Comparison of ENCODE assay signal across 10 cellular contexts in the genomic region with DNA sequence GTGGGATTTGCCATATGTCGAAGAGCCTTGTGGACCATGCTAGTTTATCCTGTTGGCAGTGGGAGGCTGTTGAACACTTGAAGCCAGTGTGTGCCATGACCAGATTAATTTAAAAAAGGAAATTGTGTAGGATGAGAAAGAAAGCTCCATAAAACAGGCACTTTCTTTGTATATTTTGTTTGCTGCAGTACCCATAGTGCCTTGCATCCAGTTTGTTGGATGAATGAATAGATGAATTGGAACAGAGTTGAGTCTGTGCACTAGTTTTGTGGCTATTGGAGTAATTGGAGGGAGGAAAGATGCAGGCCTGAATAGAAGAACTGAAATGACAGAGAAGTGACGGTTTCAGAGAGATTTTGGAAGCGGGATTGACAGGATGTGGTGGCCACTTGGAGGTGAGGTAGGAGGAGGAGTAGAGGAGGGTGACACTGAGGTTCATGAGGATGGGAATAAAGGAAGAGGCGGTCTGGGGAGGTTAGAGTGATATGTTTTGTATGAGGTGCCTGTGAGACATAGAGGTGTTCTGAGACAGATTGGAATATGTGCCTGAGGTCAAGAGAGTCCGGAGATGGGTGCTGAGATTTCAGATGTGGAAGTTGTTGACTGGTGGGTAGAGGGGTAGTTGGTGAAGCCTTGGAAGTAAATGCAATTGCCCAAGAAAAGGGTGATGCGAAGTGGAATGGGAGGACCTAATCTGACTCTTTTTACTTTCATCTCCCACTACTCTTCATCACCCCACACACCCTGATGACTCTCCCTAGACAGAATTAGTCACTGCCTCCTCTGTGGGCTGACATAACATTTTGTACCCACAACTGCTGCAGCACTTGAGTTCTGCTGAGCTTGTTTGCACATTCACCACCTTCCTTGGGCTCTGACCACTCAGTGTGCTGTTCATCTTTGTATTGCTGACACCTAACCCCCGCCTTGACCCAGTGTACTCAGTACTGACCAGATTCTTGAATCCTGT. TPM values are rescaled to one million over a fixed set of nuclear protein-coding genes. Genes with fewer than 3 reads are reported as not detected.
A peak's percentile ranks its signal among the peaks of the same experiment; 100 is the strongest.
DNase-seq lines count a peak whose midpoint lies in the region; ATAC-seq and TF ChIP-seq lines count a peak whose summit lies in the region.
"Had no signal": no experiment of that assay in that cellular context is flagged by ENCODE, and none has a peak within 500 bp of the region (broad histone marks: within the 10 kb centered on the region; RNA-seq: fewer than 3 reads in every experiment).

No MANE protein-coding gene starts in this region.

- CTCF ChIA-PET in IMR-90 (lab: Yijun Ruan, JAX): no interaction called here

- no peak overlapping the region; the same call in 1 of the 2 replicates for H3K4me2 ChIP-seq in IMR-90 (ENCODE audit: low read depth, low read length)

- no peak overlapping the region for H3K4ac ChIP-seq in IMR-90 (ENCODE audit: low read depth, low read length)

- 0 out of 2 replicates have a peak overlapping the region, but pooled peaks have one; percentile 20 for H2AK5ac ChIP-seq in IMR-90 (ENCODE audit: low read depth, low read length)

- H2AK9ac ChIP-seq in IMR-90 (replicated peaks; ENCODE audit: low read depth, low read length, poor library complexity): no peak overlapping the region

- H4K91ac ChIP-seq in IMR-90 (ENCODE audit: insufficient read depth, low read depth, low read length): no peak overlapping the region

- H3K18ac ChIP-seq in IMR-90 (ENCODE audit: low read depth, low read length): no peak overlapping the region

- no TSS peak for BruUV-seq in IMR-90 (replicated peaks; lab: Mats Ljungman, UMichigan)

- H3K14ac ChIP-seq in IMR-90 (replicated peaks; ENCODE audit: low read depth, low read length): no peak overlapping the region

- no peak overlapping the region for H3K56ac ChIP-seq in IMR-90 (ENCODE audit: extremely low read depth, insufficient read depth, low read length)

- H4K20me1 ChIP-seq in IMR-90 (ENCODE audit: insufficient read depth, low read length): peaks cover 72% of the 10 kb centered on the region

- dilution Hi-C loops in IMR-90 (cut with HindIII; ENCODE audit: low sequenced_read_pairs, unreplicated experiment): no loop called here

- H3K27me3 ChIP-seq in IMR-90 (ENCODE audit: control insufficient read depth, insufficient read depth, low read length) (no peaks in the 10 kb centered on the region), foreskin keratinocyte (no peaks in the 10 kb centered on the region), thyroid gland (no peaks in the 10 kb centered on the region)

- no peak overlapping the region for H2BK5ac ChIP-seq in IMR-90 (ENCODE audit: low read depth, low read length, poor library complexity, severe bottlenecking)

- intact Hi-C loops in IMR-90 (cut with micrococcal nuclease) (no loop called here), thyroid gland (cut with DNase I) (no loop called here)

- TF ChIP-seq CTCF in IMR-90 (conservative IDR thresholded peaks at IDR 0.05; ENCODE audit: low read depth, low read length): no peak
- no peak for TF ChIP-seq CTCF in foreskin keratinocyte (conservative IDR thresholded peaks at IDR 0.05)
- no peak for TF ChIP-seq CTCF in thyroid gland (IDR thresholded peaks at IDR 0.05)
- TF ChIP-seq CTCF in GM20000 (IDR thresholded peaks at IDR 0.05; ENCODE audit: extremely low read depth, missing control alignments): no peak

- H3K4me1 ChIP-seq in IMR-90 (ENCODE audit: control insufficient read depth, insufficient read depth, low read length) (peaks cover 11% of the 10 kb centered on the region), foreskin keratinocyte (peaks cover 33% of the 10 kb centered on the region), thyroid gland (peaks cover 10 to 17% of the 10 kb centered on the region in 2 donors)

- peaks cover 43 to 89% of the 10 kb centered on the region in 2 experiments for H3K79me1 ChIP-seq in IMR-90 (ENCODE audit: low read depth in 1 of 2, low read length in 2 of 2)

- ATAC-seq in IMR-90 (ENCODE audit: low read depth): peak; percentile 72
- ATAC-seq in foreskin keratinocyte: peak; percentile 83
- no peak for ATAC-seq in GM21447 (IDR thresholded peaks at IDR 0.05; ENCODE audit: unreplicated experiment)
- ATAC-seq: left ventricle myocardium superior had no signal

- peaks cover 4% of the 10 kb centered on the region for H3K36me3 ChIP-seq in IMR-90 (ENCODE audit: control insufficient read depth, insufficient read depth, low read length)
- H3K36me3 ChIP-seq in thyroid gland: peaks cover 0 to 7% of the 10 kb centered on the region in 2 donors

- no peak overlapping the region for H4K8ac ChIP-seq in IMR-90 (ENCODE audit: low read depth in 2 of 2, low read length in 2 of 2)

- DNase-seq in IMR-90: peak; percentile 69
- DNase-seq in activated CD8-positive, alpha-beta memory T cell treated with anti-CD3 and anti-CD28 coated beads for 4 hours (ENCODE audit: low read depth in 2 of 2): peak; percentile 20 to 35
- peak; percentile 32 to 65 for DNase-seq in foreskin keratinocyte
- peak in 2 of 3 experiments; percentile 20 to 27 for DNase-seq in stimulated activated CD4-positive, alpha-beta T cell treated with anti-CD3 and anti-CD28 coated beads, TNF-alpha, amount 100 ng/mL, for 4 hours (ENCODE audit: low read depth in 3 of 3)
- DNase-seq in thyroid gland: no peak
- no peak for DNase-seq in GM20000 (ENCODE audit: low spot score)
- no peak for DNase-seq in SK-N-DZ (ENCODE audit: low spot score)
- DNase-seq: left ventricle myocardium superior had no signal

- H3K4me3 ChIP-seq in IMR-90 (ENCODE audit: insufficient read depth, low read depth, low read length) (no peak overlapping the region), thyroid gland (replicated peaks in 1 of 3) (no peak overlapping the region)

- no peaks in the 10 kb centered on the region for H3K9me3 ChIP-seq in IMR-90 (ENCODE audit: control insufficient read depth, insufficient read depth, low read length)
- no peaks in the 10 kb centered on the region for H3K9me3 ChIP-seq in thyroid gland

- no peak overlapping the region for H2BK15ac ChIP-seq in IMR-90 (ENCODE audit: low read depth, low read length)

- WGBS in IMR-90 (ENCODE audit: extremely low coverage in 2 of 2, insufficient read length in 1 of 2), 2 experiments: 100% methylated on average over 4 of the region's 7 CpGs; no CpG with 5 or more reads in 1 of the 2 experiments
- WGBS in thyroid gland, 2 donors: 91 to 94% methylated on average over 7 of the region's 7 CpGs

- TF ChIP-seq POLR2A in IMR-90 (IDR thresholded peaks at IDR 0.05; ENCODE audit: low read depth, low read length) (no peak), thyroid gland (IDR thresholded peaks at IDR 0.05) (no peak)

- no peak overlapping the region for H3K27ac ChIP-seq in IMR-90 (ENCODE audit: insufficient read depth, low read length)
- peak overlapping the region; percentile 85 for H3K27ac ChIP-seq in foreskin keratinocyte
- H3K27ac ChIP-seq in thyroid gland: no peak overlapping the region

- no peak overlapping the region for H2BK120ac ChIP-seq in IMR-90 (ENCODE audit: low read depth, low read length)

- TF ChIP-seq RAD21 in IMR-90 (IDR thresholded peaks at IDR 0.05; ENCODE audit: low read length): no peak

- H3K9ac ChIP-seq in IMR-90 (ENCODE audit: low read depth, low read length): no peak overlapping the region

- H3K23ac ChIP-seq in IMR-90 (ENCODE audit: low read depth, low read length): no peak overlapping the region

- no peak overlapping the region for H2BK20ac ChIP-seq in IMR-90 (ENCODE audit: low read depth, low read length)

- in situ Hi-C loops in IMR-90 (cut with MboI; ENCODE audit: low sequenced_read_pairs): no loop called here

- peaks cover 11% of the 10 kb centered on the region for H3K9me1 ChIP-seq in IMR-90 (ENCODE audit: insufficient read depth, low read length)

- H4K5ac ChIP-seq in IMR-90 (ENCODE audit: low read depth, low read length): no peak overlapping the region

- no peak overlapping the region for H2AFZ ChIP-seq in IMR-90 (replicated peaks; ENCODE audit: low read length, poor library complexity)

- POLR2A ChIA-PET in IMR-90 (lab: Charles Lee; ENCODE audit: unreplicated experiment): no interaction called here

TF ChIP-seq in IMR-90, 13 proteins besides CTCF, POLR2A, EP300 and RAD21 (continues in another document):
- no peak for TF ChIP-seq ELK1 (IDR thresholded peaks at IDR 0.05; ENCODE audit: borderline replicate concordance, low read depth, low read length)

RNA-seq across cellular contexts. Expression of gene DGUOK, which starts 5.1 kb away (rescaled TPM):
- total RNA-seq in IMR-90 (2012; rRNA removed) (57.2 and 66.3 TPM in 2 replicates), foreskin keratinocyte (87.6 and 89.1 TPM in 2 replicates), thyroid gland (10 to 100 TPM; 41.8 to 65.8 (median 46.9) TPM)
- polyA plus RNA-seq in IMR-90 (2012; rRNA removed) (111 and 116 TPM in 2 replicates), foreskin keratinocyte (141 and 144 TPM in 2 replicates)
- 95.7 and 122 TPM in 2 replicates for polyA plus RNA-seq in IMR-90 (2012; cell fraction: cytosol; rRNA removed)
- polyA plus RNA-seq in IMR-90 (2012; cell fraction: nucleus; rRNA removed; ENCODE audit: low replicate concordance): 37.3 and 50.6 TPM in 2 replicates
- 145 and 154 TPM in 2 replicates for polyA plus RNA-seq in SK-N-DZ (2014; cell fraction: cytosol; rRNA removed)
- polyA plus RNA-seq in SK-N-DZ (2014; cell fraction: nucleus; rRNA removed): 97.8 and 110 TPM in 2 replicates

RNA-seq across cellular contexts. Expression of gene ACTG2, which starts 39.0 kb away (rescaled TPM):
- total RNA-seq in IMR-90 (2012; rRNA removed) (349 and 523 TPM in 2 replicates), foreskin keratinocyte (0.21 and 0.37 TPM in 2 replicates), thyroid gland (10 to 100 TPM in 1 of 4 donors, 1 to 10 TPM in 3; 1.5 to 24.4 (median 2.3) TPM)
- polyA plus RNA-seq in IMR-90 (2012; rRNA removed) (887 and 899 TPM in 2 replicates), foreskin keratinocyte (0.16 and 0.47 TPM in 2 replicates)
- polyA plus RNA-seq in IMR-90 (2012; cell fraction: cytosol; rRNA removed): 644 and 1,415 TPM in 2 replicates
- polyA plus RNA-seq in IMR-90 (2012; cell fraction: nucleus; rRNA removed; ENCODE audit: low replicate concordance): 237 and 431 TPM in 2 replicates
- polyA plus RNA-seq in SK-N-DZ (2014; cell fraction: cytosol; rRNA removed): not detected in 2 replicates
- not detected in 2 replicates for polyA plus RNA-seq in SK-N-DZ (2014; cell fraction: nucleus; rRNA removed)
- total RNA-seq: OCI-LY7 had no signal

RNA-seq across cellular contexts. Expression of gene TET3, which starts 52.9 kb away (rescaled TPM):
- total RNA-seq in IMR-90 (2012; rRNA removed) (1.6 and 1.7 TPM in 2 replicates), foreskin keratinocyte (5.2 and 5.5 TPM in 2 replicates), thyroid gland (10 to 100 TPM in 1 of 4 donors, 1 to 10 TPM in 3; 6.4 to 10.8 (median 7.5) TPM)
- polyA plus RNA-seq in IMR-90 (2012; rRNA removed) (1.8 TPM in 2 replicates), foreskin keratinocyte (0.76 and 0.85 TPM in 2 replicates)
- polyA plus RNA-seq in IMR-90 (2012; cell fraction: cytosol; rRNA removed): 0.75 and 1.2 TPM in 2 replicates
- polyA plus RNA-seq in IMR-90 (2012; cell fraction: nucleus; rRNA removed; ENCODE audit: low replicate concordance): 5.9 and 7.2 TPM in 2 replicates
- polyA plus RNA-seq in SK-N-DZ (2014; cell fraction: cytosol; rRNA removed): 7.4 and 8.5 TPM in 2 replicates
- polyA plus RNA-seq in SK-N-DZ (2014; cell fraction: nucleus; rRNA removed): 6.7 and 12.0 TPM in 2 replicates

Comparison
In these comparisons a context has a peak if more than half of its experiments do, and no peak if none do; other contexts are left out.
1. DNase-seq: peak in IMR-90 (single experiment), activated CD8-positive, alpha-beta memory T cell treated with anti-CD3 and anti-CD28 coated beads for 4 hours (2 of 2), foreskin keratinocyte (2 of 2) and stimulated activated CD4-positive, alpha-beta T cell treated with anti-CD3 and anti-CD28 coated beads, TNF-alpha, amount 100 ng/mL, for 4 hours (2 of 3); none in thyroid gland (0 of 2), GM20000 (single experiment) and SK-N-DZ (single experiment).
2. RNA of gene ACTG2, which starts 39.0 kb away (total RNA-seq): 349 to 523 TPM in IMR-90; 1.5 to 24.4 TPM in thyroid gland and 0.21 to 0.37 TPM in foreskin keratinocyte; every median in the first group is over 10 times any median in the second.